In genomic region chr18:28961669-28962228, GRCh38 we compare ENCODE assay signal across 9 cellular contexts.
DNase-seq lines count a peak whose midpoint lies in the region; ATAC-seq and TF ChIP-seq lines count a peak whose summit lies in the region.
"Had no signal": no experiment of that assay in that cellular context is flagged by ENCODE, and none has a peak within 500 bp of the region (broad histone marks: within the 10 kb centered on the region; RNA-seq: fewer than 3 reads in every experiment).

No MANE protein-coding gene starts in this region.

- H3K79me2 ChIP-seq in mammary epithelial cell (ENCODE audit: insufficient read depth, low read length), result no peaks in the 10 kb centered on the region

- 81% methylated on average over 7 of the region's 8 CpGs for WGBS in mammary epithelial cell (ENCODE audit: low coverage, missing lambda C conversion rate)

- no peaks in the 10 kb centered on the region for H3K4me1 Mint-ChIP-seq in nephron
- no peaks in the 10 kb centered on the region for H3K4me1 Mint-ChIP-seq in activated naive CD8-positive, alpha-beta T cell treated with anti-CD3 and anti-CD28 coated beads for 36 hours

- no peaks in the 10 kb centered on the region for H3K4me1 ChIP-seq in mammary epithelial cell (ENCODE audit: insufficient read depth, low read length)
- H3K4me1 ChIP-seq: BLaER1 treated with 17β-estradiol and CSF1 and Interleukin-3, amounts not matched to agents 10 nM and 100 nM had no signal

- no peaks in the 10 kb centered on the region for H3K36me3 ChIP-seq in mammary epithelial cell (ENCODE audit: insufficient read depth, low read length)
- H3K36me3 ChIP-seq: BLaER1 treated with 17β-estradiol and CSF1 and Interleukin-3, amounts not matched to agents 10 nM and 100 nM had no signal

- no peaks in the 10 kb centered on the region for H3K27me3 Mint-ChIP-seq in nephron (ENCODE audit: low read depth)
- H3K27me3 Mint-ChIP-seq in activated naive CD8-positive, alpha-beta T cell treated with anti-CD3 and anti-CD28 coated beads for 36 hours, result no peaks in the 10 kb centered on the region

- H2AFZ ChIP-seq in mammary epithelial cell (ENCODE audit: low read depth, low read length), result no peak overlapping the region

- no peaks in the 10 kb centered on the region for H3K9me3 Mint-ChIP-seq in nephron
- H3K9me3 Mint-ChIP-seq in activated naive CD8-positive, alpha-beta T cell treated with anti-CD3 and anti-CD28 coated beads for 36 hours, result peaks cover 6% of the 10 kb centered on the region

- no peak overlapping the region for H3K4me3 ChIP-seq in mammary epithelial cell (replicated peaks in 1 of 3; ENCODE audit: insufficient read depth in 1 of 3, low read depth in 2 of 3, low read length in 3 of 3)
- H3K4me3 ChIP-seq: BLaER1 treated with 17β-estradiol and CSF1 and Interleukin-3, amounts not matched to agents 10 nM and 100 nM had no signal

- H3K4me2 ChIP-seq in mammary epithelial cell (ENCODE audit: insufficient read depth, low read depth, low read length), result no peak overlapping the region
- H3K4me2 ChIP-seq: BLaER1 treated with 17β-estradiol and CSF1 and Interleukin-3, amounts not matched to agents 10 nM and 100 nM had no signal

- in situ Hi-C loops in mammary epithelial cell (cut with MboI; ENCODE audit: low sequenced_read_pairs in 2 of 2), result no loop called here

- no peak overlapping the region for H3K27ac Mint-ChIP-seq in nephron
- no peak overlapping the region for H3K27ac Mint-ChIP-seq in activated naive CD8-positive, alpha-beta T cell treated with anti-CD3 and anti-CD28 coated beads for 36 hours

- H3K27ac ChIP-seq in mammary epithelial cell (ENCODE audit: insufficient read depth, low read depth, low read length), result no peak overlapping the region
- H3K27ac ChIP-seq: BLaER1 treated with 17β-estradiol and CSF1 and Interleukin-3, amounts not matched to agents 10 nM and 100 nM had no signal

- no TSS peak for BruUV-seq in mammary epithelial cell (replicated peaks; lab: Mats Ljungman, UMichigan)

- no peaks in the 10 kb centered on the region for H3K36me3 Mint-ChIP-seq in nephron (ENCODE audit: low read depth)
- H3K36me3 Mint-ChIP-seq in activated naive CD8-positive, alpha-beta T cell treated with anti-CD3 and anti-CD28 coated beads for 36 hours, result no peaks in the 10 kb centered on the region

- dilution Hi-C loops in mammary epithelial cell (cut with HindIII; ENCODE audit: low sequenced_read_pairs), result no loop called here

- no peak overlapping the region for H3K4me3 Mint-ChIP-seq in nephron
- H3K4me3 Mint-ChIP-seq in activated naive CD8-positive, alpha-beta T cell treated with anti-CD3 and anti-CD28 coated beads for 36 hours, result no peak overlapping the region

- CTCF ChIA-PET in mammary epithelial cell (lab: Charles Lee; ENCODE audit: low non-redundant PET), result no interaction called here

- H3K9ac ChIP-seq in mammary epithelial cell (ENCODE audit: insufficient read depth, low read length), result no peak overlapping the region
- H3K9ac ChIP-seq: BLaER1 treated with 17β-estradiol and CSF1 and Interleukin-3, amounts not matched to agents 10 nM and 100 nM had no signal

- H4K20me1 ChIP-seq in mammary epithelial cell (ENCODE audit: insufficient read depth, low read length), result no peaks in the 10 kb centered on the region
- H4K20me1 ChIP-seq: BLaER1 treated with 17β-estradiol and CSF1 and Interleukin-3, amounts not matched to agents 10 nM and 100 nM had no signal

- intact Hi-C loops in mammary epithelial cell (cut with micrococcal nuclease), result loop anchor here (2.0 kb wide), 1 partner anchor 1319 kb away; no protein-coding TSS in a partner anchor

- H3K27me3 ChIP-seq in mammary epithelial cell (ENCODE audit: insufficient read depth, low read length), result no peaks in the 10 kb centered on the region
- H3K27me3 ChIP-seq: BLaER1 treated with 17β-estradiol and CSF1 and Interleukin-3, amounts not matched to agents 10 nM and 100 nM had no signal

- DNase-seq in NCI-H2227 (lab: John Stamatoyannopoulos, UW; ENCODE audit: unreplicated experiment) (peak; percentile 35), NCI-H2227 treated with DMSO at 0.1 percent for 48 hours (lab: John Stamatoyannopoulos, UW) (no peak), NCI-H2029 treated with DMSO at 0.1 percent for 48 hours (lab: John Stamatoyannopoulos, UW) (peak; percentile 1), mammary epithelial cell (peak; percentile 36)
- DNase-seq in activated naive CD8-positive, alpha-beta T cell treated with anti-CD3 and anti-CD28 coated beads for 36 hours, result no peak

- ATAC-seq in HG02571 (IDR thresholded peaks at IDR 0.05; ENCODE audit: unreplicated experiment), result no peak
- no peak for ATAC-seq in HG03460 (IDR thresholded peaks at IDR 0.05; ENCODE audit: unreplicated experiment)

- TF ChIP-seq CTCF in mammary epithelial cell (conservative IDR thresholded peaks at IDR 0.05 in 1 of 2, IDR thresholded peaks at IDR 0.05 in 1 of 2; ENCODE audit: extremely low read depth in 1 of 2, insufficient read depth in 1 of 2, low read depth in 1 of 2, low read length in 2 of 2) (peak; percentile 80 to 81), nephron (IDR thresholded peaks at IDR 0.05; ENCODE audit: unreplicated experiment in 3 of 3) (peak; percentile 15 to 58 (median 41))

- H3K9me3 ChIP-seq in mammary epithelial cell (replicated peaks; ENCODE audit: insufficient read depth, low read length), result no peaks in the 10 kb centered on the region
- H3K9me3 ChIP-seq: BLaER1 treated with 17β-estradiol and CSF1 and Interleukin-3, amounts not matched to agents 10 nM and 100 nM had no signal

Comparison
In these comparisons a context has a peak if more than half of its experiments do, and no peak if none do; other contexts are left out.
1. DNase-seq: peak in NCI-H2227 (single experiment), NCI-H2029 treated with DMSO at 0.1 percent for 48 hours (single experiment) and mammary epithelial cell (single experiment); none in NCI-H2227 treated with DMSO at 0.1 percent for 48 hours (single experiment) and activated naive CD8-positive, alpha-beta T cell treated with anti-CD3 and anti-CD28 coated beads for 36 hours (single experiment).